ENCODE assay signal across 16 cellular contexts in the genomic region with DNA sequence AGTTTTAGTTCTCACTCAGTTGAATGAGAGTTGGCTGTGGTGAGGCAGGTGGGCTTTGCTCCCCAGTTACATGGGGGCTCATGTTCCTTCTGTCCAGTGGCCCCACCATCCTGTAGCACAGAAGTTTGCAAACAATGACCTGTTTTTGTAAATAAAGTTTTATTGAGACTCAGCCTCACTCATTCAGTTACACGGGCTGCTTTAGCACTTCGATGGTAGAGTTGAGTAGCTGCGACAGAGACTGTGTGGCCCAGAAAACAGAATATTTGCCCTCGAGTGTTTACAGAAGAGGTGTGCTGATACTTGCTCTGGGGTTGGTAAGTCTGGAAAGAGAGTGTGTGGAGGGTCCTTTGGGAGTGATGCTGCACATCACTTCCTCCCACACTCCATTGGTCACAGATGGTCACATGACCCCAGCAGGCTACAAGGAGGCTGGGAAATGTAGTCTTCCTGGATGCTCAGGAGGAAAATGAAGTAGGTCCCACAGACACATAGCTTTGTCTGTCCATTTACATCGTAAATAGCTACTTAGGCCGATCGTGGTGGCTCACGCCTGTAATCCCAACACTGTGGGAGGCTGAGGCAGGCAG. TPM values are rescaled to one million over a fixed set of nuclear protein-coding genes. Genes with fewer than 3 reads are reported as not detected.
DNase-seq lines count a peak whose midpoint lies in the region; ATAC-seq, FAIRE-seq and TF ChIP-seq lines count a peak whose summit lies in the region.
"Had no signal": no experiment of that assay in that cellular context is flagged by ENCODE, and none has a peak within 500 bp of the region (broad histone marks: within the 10 kb centered on the region; RNA-seq: fewer than 3 reads in every experiment).

No MANE protein-coding gene starts in this region.

- no peak overlapping the region for H3K27ac ChIP-seq in OCI-LY7 (ENCODE audit: low read depth, low read length, poor library complexity, severe bottlenecking)
- H3K27ac ChIP-seq: SJSA1 had no signal

- H3K4me3 ChIP-seq in OCI-LY7 (ENCODE audit: low read depth, low read length, poor library complexity, severe bottlenecking): no peak overlapping the region
- H3K4me3 ChIP-seq: SJSA1 had no signal

- H3K36me3 ChIP-seq in OCI-LY7 (ENCODE audit: insufficient read depth, low read length): no peaks in the 10 kb centered on the region
- H3K36me3 ChIP-seq: SJSA1 had no signal

- no peaks in the 10 kb centered on the region for H3K4me1 ChIP-seq in OCI-LY7 (ENCODE audit: insufficient read depth, low read length, poor library complexity, severe bottlenecking)
- H3K4me1 ChIP-seq: SJSA1 had no signal

- H3K27ac Mint-ChIP-seq in glutamatergic neuron (ENCODE audit: unreplicated experiment): no peak overlapping the region
- H3K27ac Mint-ChIP-seq: CD4-positive, alpha-beta memory T cell had no signal

- DNase-seq in AG08396 (ENCODE audit: low spot score) (peak; percentile 42), GM19239 (ENCODE audit: insufficient read length, low spot score) (peak; percentile 24), OCI-LY7 (ENCODE audit: low spot score) (peak; percentile 69), glutamatergic neuron (peak; percentile 48), SKM-1 treated with dmso at 0.1 percent for 144 hours (lab: John Stamatoyannopoulos, UW; ENCODE audit: unreplicated experiment) (no peak), UCSD-AML1 (lab: John Stamatoyannopoulos, UW; ENCODE audit: unreplicated experiment) (no peak)
- no peak for DNase-seq in activated CD4-positive, alpha-beta T cell treated with anti-CD3 and anti-CD28 coated beads, Interleukin-2, amount 50 U/mL, for 48 hours
- DNase-seq: amniotic stem cell; CD4-positive, alpha-beta memory T cell; HCEC 1CT; kidney glomerular epithelial cell; NCI-H146 had no signal

- H3K79me2 ChIP-seq in OCI-LY7 (ENCODE audit: insufficient read depth, low read depth, low read length): no peaks in the 10 kb centered on the region

- TF ChIP-seq CTCF in OCI-LY7 (conservative IDR thresholded peaks at IDR 0.05; ENCODE audit: low read length) (no peak), glutamatergic neuron (IDR thresholded peaks at IDR 0.05; ENCODE audit: partially characterized antibody, unreplicated experiment) (no peak)

- H3K4me3 Mint-ChIP-seq in glutamatergic neuron (ENCODE audit: unreplicated experiment): no peak overlapping the region
- H3K4me3 Mint-ChIP-seq: CD4-positive, alpha-beta memory T cell had no signal

- H3K27me3 Mint-ChIP-seq in glutamatergic neuron (ENCODE audit: unreplicated experiment): peaks cover 16% of the 10 kb centered on the region

- BruUV-seq in OCI-LY7 (replicated peaks; lab: Mats Ljungman, UMichigan): no TSS peak

- H3K9me3 ChIP-seq in OCI-LY7 (ENCODE audit: low read length): peaks cover 7% of the 10 kb centered on the region; the same call in 1 of the 2 replicates
- H3K9me3 ChIP-seq: SJSA1 had no signal

- intact Hi-C loops in OCI-LY7 (cut with micrococcal nuclease; ENCODE audit: unreplicated experiment): no loop called here

- H3K4me1 Mint-ChIP-seq in glutamatergic neuron (ENCODE audit: low read depth, unreplicated experiment): peaks cover 14% of the 10 kb centered on the region
- H3K4me1 Mint-ChIP-seq: CD4-positive, alpha-beta memory T cell had no signal

- no peaks in the 10 kb centered on the region for H4K20me1 ChIP-seq in OCI-LY7 (ENCODE audit: insufficient read depth, low read length)

- H2AFZ ChIP-seq in OCI-LY7 (ENCODE audit: low read length): peak overlapping the region; percentile 71; the same call in 1 of the 2 replicates

- POLR2A ChIA-PET in OCI-LY7 (lab: Charles Lee): interaction anchor here (0.5 kb wide), 1 partner anchor 424 kb away, joined by 3 read pairs; no protein-coding TSS in a partner anchor

- no peak for ATAC-seq in HG03097 (IDR thresholded peaks at IDR 0.05; ENCODE audit: low FRiP score, unreplicated experiment)

- peaks cover 8% of the 10 kb centered on the region for H3K36me3 Mint-ChIP-seq in glutamatergic neuron (ENCODE audit: unreplicated experiment)
- H3K36me3 Mint-ChIP-seq: CD4-positive, alpha-beta memory T cell had no signal

- no peaks in the 10 kb centered on the region for H3K9me2 ChIP-seq in OCI-LY7 (ENCODE audit: insufficient read depth, low read length)

- no peak for FAIRE-seq in GM19239 (lab: Jason Lieb, UNC)

- no peak overlapping the region for H3K4me2 ChIP-seq in OCI-LY7 (ENCODE audit: low read length)

- peaks cover 13% of the 10 kb centered on the region for H3K9me3 Mint-ChIP-seq in glutamatergic neuron (ENCODE audit: unreplicated experiment)

- CTCF ChIA-PET in OCI-LY7 (lab: Charles Lee; ENCODE audit: unreplicated experiment): no interaction called here

RNA-seq across cellular contexts. Expression of gene IFT27, which starts 34.6 kb away (rescaled TPM):
- total RNA-seq in OCI-LY7 (2014; rRNA removed; shearing (Covaris generic)): 18.3 and 22.1 TPM in 2 replicates
- total RNA-seq in OCI-LY7 (2022): 50.0 and 53.9 TPM in 2 replicates
- 54.2 TPM for total RNA-seq in glutamatergic neuron (ENCODE audit: unreplicated experiment)

RNA-seq across cellular contexts. Expression of gene CACNG2, which starts 37.7 kb away (rescaled TPM):
- not detected in 2 replicates for total RNA-seq in OCI-LY7 (2014; rRNA removed; shearing (Covaris generic))
- not detected in 2 replicates for total RNA-seq in OCI-LY7 (2022)
- total RNA-seq in glutamatergic neuron (ENCODE audit: unreplicated experiment): 28.3 TPM
- total RNA-seq: activated CD8-positive, alpha-beta memory T cell treated with anti-CD3 and anti-CD28 coated beads for 36 hours; CD4-positive, alpha-beta memory T cell; SJSA1; subcutaneous adipose tissue had no signal

Comparison
In these comparisons a context has a peak if more than half of its experiments do, and no peak if none do; other contexts are left out.
1. DNase-seq: peak in AG08396 (single experiment), GM19239 (single experiment), OCI-LY7 (single experiment) and glutamatergic neuron (single experiment); none in SKM-1 treated with dmso at 0.1 percent for 144 hours (single experiment), activated CD4-positive, alpha-beta T cell treated with anti-CD3 and anti-CD28 coated beads, Interleukin-2, amount 50 U/mL, for 48 hours (0 of 2) and UCSD-AML1 (single experiment).
2. RNA of gene CACNG2, which starts 37.7 kb away (total RNA-seq): 28.3 TPM in glutamatergic neuron (single experiment); not detected in OCI-LY7; every median in the first group is over 10 times any median in the second.